Comparison of ENCODE assay signal across 12 cellular contexts in genomic region chr20:51427625-51428291, GRCh38.
A peak's percentile ranks its signal among the peaks of the same experiment; 100 is the strongest.
DNase-seq lines count a peak whose midpoint lies in the region; ATAC-seq and TF ChIP-seq lines count a peak whose summit lies in the region.
"Had no signal": no experiment of that assay in that cellular context is flagged by ENCODE, and none has a peak within 500 bp of the region (broad histone marks: within the 10 kb centered on the region; RNA-seq: fewer than 3 reads in every experiment).

No MANE protein-coding gene starts in this region.

- peaks cover 0 to 20% (median 12%) of the 10 kb centered on the region in 4 donors for H3K36me3 ChIP-seq in esophagus muscularis mucosa
- no peaks in the 10 kb centered on the region for H3K36me3 ChIP-seq in osteoblast (ENCODE audit: insufficient read depth, low read length)
- H3K36me3 ChIP-seq: breast epithelium had no signal

- H3K27ac ChIP-seq in esophagus muscularis mucosa (replicated peaks in 1 of 4): peak overlapping the region; percentile 6 to 59 (median 33)
- no peak overlapping the region for H3K27ac ChIP-seq in osteoblast (ENCODE audit: low read depth, low read length)
- H3K27ac ChIP-seq: breast epithelium had no signal

- H3K4me1 ChIP-seq in esophagus muscularis mucosa (peaks cover 11 to 20% (median 16%) of the 10 kb centered on the region in 4 donors), osteoblast (ENCODE audit: insufficient read depth, low read length) (peaks cover 11% of the 10 kb centered on the region)
- H3K4me1 ChIP-seq: breast epithelium had no signal

- H3K9me3 ChIP-seq in esophagus muscularis mucosa: no peaks in the 10 kb centered on the region
- no peaks in the 10 kb centered on the region for H3K9me3 ChIP-seq in osteoblast (ENCODE audit: low read depth, low read length)
- H3K9me3 ChIP-seq: breast epithelium had no signal

- no peaks in the 10 kb centered on the region for H3K27me3 Mint-ChIP-seq in T-helper 2 cell treated with Interferon-gamma antibody and Interleukin-4, amounts not matched to agents 5 μg/mL and 100 μg/mL, for 36 hours (ENCODE audit: low read depth)
- H3K27me3 Mint-ChIP-seq in IgD-negative memory B cell: no peaks in the 10 kb centered on the region

- H3K4me2 ChIP-seq in osteoblast (ENCODE audit: insufficient read depth, low read length): peak overlapping the region; percentile 76

- TF ChIP-seq POLR2A in esophagus muscularis mucosa (IDR thresholded peaks at IDR 0.05; ENCODE audit: low read depth): no peak

- peaks cover 56% of the 10 kb centered on the region for H3K36me3 Mint-ChIP-seq in T-helper 2 cell treated with Interferon-gamma antibody and Interleukin-4, amounts not matched to agents 5 μg/mL and 100 μg/mL, for 36 hours (ENCODE audit: low read depth)
- peaks cover 6% of the 10 kb centered on the region for H3K36me3 Mint-ChIP-seq in IgD-negative memory B cell

- no peak for TF ChIP-seq CTCF in esophagus muscularis mucosa (IDR thresholded peaks at IDR 0.05)
- TF ChIP-seq CTCF in osteoblast (IDR thresholded peaks at IDR 0.05; ENCODE audit: extremely low read depth, low read depth, low read length): no peak

- peaks cover 41% of the 10 kb centered on the region for H3K4me1 Mint-ChIP-seq in T-helper 2 cell treated with Interferon-gamma antibody and Interleukin-4, amounts not matched to agents 5 μg/mL and 100 μg/mL, for 36 hours (ENCODE audit: low read depth)
- peaks cover 40 to 43% (median 40%) of the 10 kb centered on the region in 3 donors for H3K4me1 Mint-ChIP-seq in IgD-negative memory B cell

- H3K27ac Mint-ChIP-seq in T-helper 2 cell treated with Interferon-gamma antibody and Interleukin-4, amounts not matched to agents 5 μg/mL and 100 μg/mL, for 36 hours: peak overlapping the region; percentile 71
- peak overlapping the region in 2 of 3 donors; percentile 4 to 69 for H3K27ac Mint-ChIP-seq in IgD-negative memory B cell

- WGBS in esophagus muscularis mucosa: 88% methylated on average over 15 of the region's 15 CpGs

- H3K4me3 Mint-ChIP-seq in T-helper 2 cell treated with Interferon-gamma antibody and Interleukin-4, amounts not matched to agents 5 μg/mL and 100 μg/mL, for 36 hours: no peak overlapping the region
- H3K4me3 Mint-ChIP-seq in IgD-negative memory B cell: no peak overlapping the region

- TF ChIP-seq EP300 in esophagus muscularis mucosa (IDR thresholded peaks at IDR 0.05): no peak

- no peaks in the 10 kb centered on the region for H3K27me3 ChIP-seq in esophagus muscularis mucosa
- H3K27me3 ChIP-seq in osteoblast (ENCODE audit: insufficient read depth, low read length): no peaks in the 10 kb centered on the region
- H3K27me3 ChIP-seq: breast epithelium had no signal

- H3K4me3 ChIP-seq in esophagus muscularis mucosa (no peak overlapping the region), osteoblast (ENCODE audit: insufficient read depth, low read length) (peak overlapping the region; percentile 55)
- H3K4me3 ChIP-seq: breast epithelium had no signal

- peak overlapping the region; percentile 78 for H2AFZ ChIP-seq in osteoblast (ENCODE audit: low read length)

- no peaks in the 10 kb centered on the region for H4K20me1 ChIP-seq in osteoblast (ENCODE audit: insufficient read depth, low read length)

- no peak for ATAC-seq in HG02938 (IDR thresholded peaks at IDR 0.05; ENCODE audit: unreplicated experiment)
- no peak for ATAC-seq in HG03095 (IDR thresholded peaks at IDR 0.05; ENCODE audit: unreplicated experiment)

- DNase-seq in T-helper 2 cell treated with Interferon-gamma antibody and Interleukin-4, amounts not matched to agents 5 μg/mL and 100 μg/mL, for 36 hours (ENCODE audit: low spot score): no peak
- DNase-seq in T-helper 2 cell (no peak), esophagus muscularis mucosa (ENCODE audit: extremely low spot score) (no peak), osteoblast (ENCODE audit: insufficient read length, low spot score, missing footprints) (peak; percentile 86), activated gamma-delta T cell (lab: John Stamatoyannopoulos, UW) (no peak)
- DNase-seq: activated T-cell treated with anti-CD3 and anti-CD28 coated beads, Interleukin-2, amount 50 U/mL, for 1 hour; COR-L47; NCI-H1092 had no signal

- no peaks in the 10 kb centered on the region for H3K9me3 Mint-ChIP-seq in T-helper 2 cell treated with Interferon-gamma antibody and Interleukin-4, amounts not matched to agents 5 μg/mL and 100 μg/mL, for 36 hours
- H3K9me3 Mint-ChIP-seq in IgD-negative memory B cell: no peaks in the 10 kb centered on the region

- no peaks in the 10 kb centered on the region for H3K79me2 ChIP-seq in osteoblast (ENCODE audit: insufficient read depth, low read length)

- intact Hi-C loops in esophagus muscularis mucosa (cut with DNase I): no loop called here
